ENCODE assay signal across 14 cellular contexts in the genomic region with DNA sequence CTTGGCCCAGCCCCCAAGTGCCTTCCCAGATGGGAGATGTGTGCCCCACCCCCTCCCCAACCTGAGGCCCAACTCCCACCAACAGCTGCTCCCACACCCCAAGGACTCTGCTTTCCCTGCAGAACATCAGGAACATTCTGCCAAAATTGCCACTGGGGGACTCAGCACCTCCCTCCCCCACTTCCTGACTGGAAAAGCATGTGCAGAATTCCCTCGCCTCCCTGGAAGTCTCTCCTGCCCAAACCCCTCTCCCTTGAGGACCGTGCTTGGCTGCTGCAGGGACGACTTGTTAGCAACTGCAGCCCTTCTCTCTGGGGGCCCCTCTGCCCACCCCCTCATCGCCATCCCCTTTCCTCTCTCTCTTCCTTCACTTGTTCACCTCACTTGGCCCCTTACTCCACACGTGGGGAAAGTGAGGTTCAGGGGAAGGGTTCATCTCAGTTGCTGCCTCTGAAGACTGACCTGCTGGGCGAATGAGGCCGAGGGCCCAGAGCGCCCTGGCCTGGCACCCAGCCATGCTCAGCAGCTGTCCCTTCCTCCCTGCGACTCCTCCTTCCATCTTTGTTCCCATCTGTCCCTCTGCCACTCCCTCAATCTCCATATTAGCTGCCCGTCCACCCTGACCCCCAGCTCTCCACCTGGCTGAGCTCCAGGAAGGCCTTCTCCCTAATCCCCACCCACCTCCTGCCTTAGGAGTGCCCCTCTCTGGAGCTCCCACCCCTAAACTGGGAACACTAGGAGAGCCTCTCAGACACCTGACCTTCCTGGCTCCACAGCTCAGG.
DNase-seq lines count a peak whose midpoint lies in the region; ATAC-seq, FAIRE-seq and TF ChIP-seq lines count a peak whose summit lies in the region.
"Had no signal": no experiment of that assay in that cellular context is flagged by ENCODE, and none has a peak within 500 bp of the region (broad histone marks: within the 10 kb centered on the region; RNA-seq: fewer than 3 reads in every experiment).

No MANE protein-coding gene starts in this region.

- no peak overlapping the region for H2AFZ ChIP-seq in HepG2 (ENCODE audit: low read length)

- intact Hi-C loops in left ventricle myocardium superior (cut with micrococcal nuclease): no loop called here
- intact Hi-C loops in HepG2 (cut with micrococcal nuclease; ENCODE audit: unreplicated experiment): no loop called here

- CTCF ChIA-PET in HepG2 (lab: Yijun Ruan, JAX; ENCODE audit: low intra/inter-chr PET ratio, low total read pairs): no interaction called here

- TF ChIP-seq EP300 in HepG2 (IDR thresholded peaks at IDR 0.05; ENCODE audit: low read depth in 2 of 2, low read length in 2 of 2) (no peak), HepG2 (CRISPR knock-in tag; IDR thresholded peaks at IDR 0.05; ENCODE audit: borderline replicate concordance) (no peak)

- H3K4me3 Mint-ChIP-seq in immature natural killer cell: no peak overlapping the region
- H3K4me3 Mint-ChIP-seq: stimulated activated naive CD8-positive, alpha-beta T cell treated with anti-CD3 and anti-CD28 coated beads, Interleukin-15, amount 100 ng/mL, for 72 hours had no signal

- H3K27ac ChIP-seq in cardiac muscle cell (no peak overlapping the region), right atrium auricular region (no peak overlapping the region), HepG2 (ENCODE audit: extremely low read length, insufficient read depth, low read length) (no peak overlapping the region)
- H3K27ac ChIP-seq: SK-N-MC, skin epidermis, vagina had no signal

- H3K9me3 ChIP-seq in cardiac muscle cell (ENCODE audit: low read depth): no peaks in the 10 kb centered on the region
- H3K9me3 ChIP-seq in right atrium auricular region: no peaks in the 10 kb centered on the region
- no peaks in the 10 kb centered on the region for H3K9me3 ChIP-seq in HepG2 (ENCODE audit: low read length)
- H3K9me3 ChIP-seq: vagina had no signal

- H3K27ac Mint-ChIP-seq in immature natural killer cell: no peak overlapping the region

- peaks cover 1 to 4% (median 3%) of the 10 kb centered on the region in 3 donors for H3K27me3 Mint-ChIP-seq in immature natural killer cell (ENCODE audit: low read depth in 3 of 3)

- in situ Hi-C loops in HepG2 (cut with HindIII; ENCODE audit: extremely low pct_ligation_motif_present, low pct_unique_long_range_greater_than_20kb): no loop called here

- peaks cover 0 to 1% (median 0%) of the 10 kb centered on the region in 6 donors for H3K9me3 Mint-ChIP-seq in immature natural killer cell

- no peak overlapping the region for H3K9ac ChIP-seq in HepG2 (ENCODE audit: insufficient read depth, low read depth, low read length)

- H3K4me1 Mint-ChIP-seq in immature natural killer cell: no peaks in the 10 kb centered on the region
- H3K4me1 Mint-ChIP-seq: stimulated activated naive CD8-positive, alpha-beta T cell treated with anti-CD3 and anti-CD28 coated beads, Interleukin-15, amount 100 ng/mL, for 72 hours had no signal

- ATAC-seq in left ventricle myocardium superior (peak; percentile 58), HepG2 (no peak)
- ATAC-seq: stimulated activated naive CD8-positive, alpha-beta T cell treated with anti-CD3 and anti-CD28 coated beads, Interleukin-15, amount 100 ng/mL, for 72 hours had no signal

- WGBS in HepG2 (ENCODE audit: low lambda C conversion rate): 9% methylated on average over 10 of the region's 10 CpGs

- H3K36me3 ChIP-seq in cardiac muscle cell (no peaks in the 10 kb centered on the region), right atrium auricular region (no peaks in the 10 kb centered on the region), HepG2 (replicated peaks in 1 of 2; ENCODE audit: control insufficient read depth in 1 of 2, insufficient read depth in 2 of 2, low read length in 2 of 2) (no peaks in the 10 kb centered on the region)
- H3K36me3 ChIP-seq: vagina had no signal

- H3K4me1 ChIP-seq in cardiac muscle cell (ENCODE audit: low read depth): no peaks in the 10 kb centered on the region
- H3K4me1 ChIP-seq in right atrium auricular region: peaks cover 0 to 12% of the 10 kb centered on the region in 2 donors
- no peaks in the 10 kb centered on the region for H3K4me1 ChIP-seq in HepG2 (ENCODE audit: insufficient read depth, low read length)

- no TSS peak for BruUV-seq in HepG2 (replicated peaks; lab: Mats Ljungman, UMichigan)

- H3K4me2 ChIP-seq in HepG2 (ENCODE audit: low read depth, low read length): no peak overlapping the region

- no peak for TF ChIP-seq POLR2A in HepG2 (IDR thresholded peaks at IDR 0.05; ENCODE audit: insufficient read depth in 1 of 2, low read depth in 2 of 2, low read length in 2 of 2)

- no peak overlapping the region for H3K4me3 ChIP-seq in cardiac muscle cell
- no peak overlapping the region for H3K4me3 ChIP-seq in right atrium auricular region
- H3K4me3 ChIP-seq in HepG2 (replicated peaks in 1 of 3; ENCODE audit: insufficient read depth in 1 of 3, low read depth in 2 of 3, low read length in 3 of 3): no peak overlapping the region
- H3K4me3 ChIP-seq: SK-N-MC, skin epidermis, vagina had no signal

- peaks cover 8% of the 10 kb centered on the region for H3K27me3 ChIP-seq in cardiac muscle cell
- H3K27me3 ChIP-seq in right atrium auricular region: no peaks in the 10 kb centered on the region
- peaks cover 6 to 20% of the 10 kb centered on the region in 2 experiments; a peak in 4 of 5 replicates for H3K27me3 ChIP-seq in HepG2 (ENCODE audit: control insufficient read depth in 1 of 2, insufficient read depth in 2 of 2, low read length in 2 of 2)
- H3K27me3 ChIP-seq: vagina had no signal

- TF ChIP-seq CTCF in cardiac muscle cell (IDR thresholded peaks at IDR 0.05; ENCODE audit: low read depth, low read length) (no peak), right atrium auricular region (IDR thresholded peaks at IDR 0.05) (no peak), HepG2 (CRISPR knock-in tag; IDR thresholded peaks at IDR 0.05) (no peak)

- DNase-seq in cardiac muscle cell (ENCODE audit: low read depth in 1 of 2, low spot score in 1 of 2): peak; percentile 11 to 85
- no peak for DNase-seq in right atrium auricular region (ENCODE audit: low spot score)
- peak; percentile 43 for DNase-seq in NCI-H748 treated with DMSO at 0.1 percent for 48 hours (lab: John Stamatoyannopoulos, UW)
- DNase-seq in left ventricle myocardium superior: peak; percentile 51
- no peak for DNase-seq in germinal center (ENCODE audit: low spot score)
- no peak for DNase-seq in activated CD4-positive, alpha-beta T cell treated with anti-CD3 and anti-CD28 coated beads, Interleukin-2, amount 50 U/mL, for 4 hours
- no peak for DNase-seq in HepG2 (ENCODE audit: low spot score)
- no peak for DNase-seq in immature natural killer cell
- DNase-seq: activated naive CD4-positive, alpha-beta T cell; stimulated activated naive CD8-positive, alpha-beta T cell treated with anti-CD3 and anti-CD28 coated beads, Interleukin-15, amount 100 ng/mL, for 72 hours had no signal

- POLR2A ChIA-PET in HepG2 (lab: Yijun Ruan, JAX): no interaction called here

- no peak for FAIRE-seq in HepG2 (lab: Jason Lieb, UNC)
- FAIRE-seq: D721Med had no signal

- H3K79me2 ChIP-seq in HepG2 (ENCODE audit: insufficient read depth, low read length): no peaks in the 10 kb centered on the region

- TF ChIP-seq RAD21 in HepG2 (CRISPR knock-in tag; IDR thresholded peaks at IDR 0.05): no peak

- H3K36me3 Mint-ChIP-seq in immature natural killer cell: no peaks in the 10 kb centered on the region

- H4K20me1 ChIP-seq in HepG2 (ENCODE audit: insufficient read depth, low read length): no peaks in the 10 kb centered on the region

TF ChIP-seq in HepG2, 621 proteins besides CTCF, POLR2A, EP300 and RAD21 (continues in another document):
- no peak for TF ChIP-seq UBTF (CRISPR knock-in tag; IDR thresholded peaks at IDR 0.05)
- TF ChIP-seq ZNF225 (CRISPR knock-in tag; IDR thresholded peaks at IDR 0.05): no peak
- no peak for TF ChIP-seq ZBTB4 (CRISPR knock-in tag; IDR thresholded peaks at IDR 0.05; ENCODE audit: borderline replicate concordance)
- no peak for TF ChIP-seq ZNF777 (CRISPR knock-in tag; IDR thresholded peaks at IDR 0.05)

Comparison
In these comparisons a context has a peak if more than half of its experiments do, and no peak if none do; other contexts are left out.
1. DNase-seq: peak in cardiac muscle cell (2 of 2), NCI-H748 treated with DMSO at 0.1 percent for 48 hours (single experiment) and left ventricle myocardium superior (single experiment); none in right atrium auricular region (single experiment), germinal center (single experiment), activated CD4-positive, alpha-beta T cell treated with anti-CD3 and anti-CD28 coated beads, Interleukin-2, amount 50 U/mL, for 4 hours (0 of 2), HepG2 (single experiment) and immature natural killer cell (0 of 3).